8 cellular contexts compared by ENCODE assay signal in the genomic region with DNA sequence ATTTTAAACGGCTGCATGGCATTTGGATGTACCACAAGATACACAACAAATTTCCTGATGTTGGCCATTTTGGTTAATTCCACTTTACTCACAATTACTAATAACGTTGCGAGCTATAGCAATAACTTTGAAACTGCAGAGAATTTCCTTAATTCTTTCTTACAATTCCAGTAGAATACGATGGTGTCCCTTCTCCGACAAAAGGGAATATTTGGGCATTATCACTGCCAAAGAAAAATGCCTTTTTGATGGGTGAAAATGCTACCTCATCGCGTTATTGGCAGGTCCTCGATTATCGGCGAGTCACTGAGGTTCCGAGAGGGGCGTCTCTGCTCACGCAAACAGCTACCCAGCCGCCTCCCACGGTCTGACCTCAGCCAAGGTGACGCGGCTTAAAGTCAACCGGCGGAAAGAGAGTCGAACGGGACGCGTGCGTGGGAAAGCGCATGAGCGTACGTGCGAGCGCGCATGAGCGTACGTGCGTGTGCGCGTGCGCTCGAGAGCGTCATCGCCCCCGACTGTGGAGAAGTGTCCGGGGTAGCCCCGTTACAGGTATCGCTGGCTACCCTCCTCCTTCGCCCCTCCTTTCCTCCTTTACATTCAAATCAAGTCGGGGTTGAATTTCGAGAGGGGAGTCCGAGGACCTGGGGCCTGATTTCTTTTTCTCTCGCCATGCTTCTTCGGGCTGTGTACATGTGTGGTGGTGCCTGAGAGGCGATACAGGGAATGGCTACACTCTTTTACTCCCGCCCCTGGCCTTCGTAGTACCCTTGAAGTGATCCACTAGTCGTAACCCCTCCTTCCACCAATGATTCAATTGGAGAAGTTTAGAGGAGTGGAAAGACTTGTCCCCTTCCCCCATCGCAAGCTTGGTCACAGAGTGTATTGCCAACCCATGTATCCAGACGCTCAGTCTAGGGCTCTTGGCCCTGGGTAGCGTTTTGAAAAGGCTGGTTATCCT. TPM values are rescaled to one million over a fixed set of nuclear protein-coding genes. Genes with fewer than 3 reads are reported as not detected.
DNase-seq lines count a peak whose midpoint lies in the region; ATAC-seq and TF ChIP-seq lines count a peak whose summit lies in the region.

A gene (plus strand): TSS at position 495 of the 961 bp plus-strand sequence. CDS start 931 bp downstream, outside the sequence.

- peaks cover 21% of the 10 kb centered on the region for H3K36me3 Mint-ChIP-seq in CD4-positive, alpha-beta T cell (ENCODE audit: low read depth)
- peaks cover 12% of the 10 kb centered on the region for H3K36me3 Mint-ChIP-seq in activated CD4-positive, alpha-beta memory T cell treated with anti-CD3 and anti-CD28 coated beads for 36 hours

- DNase-seq in CD4-positive, alpha-beta T cell: peak; percentile 78 to 88 (median 82)
- peak; percentile 63 for DNase-seq in NCI-H82 treated with DMSO at 0.1 percent for 48 hours (lab: John Stamatoyannopoulos, UW; ENCODE audit: unreplicated experiment)
- DNase-seq in activated CD4-positive, alpha-beta memory T cell treated with anti-CD3 and anti-CD28 coated beads for 36 hours: peak; percentile 96
- peak; percentile 61 for DNase-seq in ecto neural progenitor cell (ENCODE audit: low spot score)
- DNase-seq in lower leg skin (ENCODE audit: low spot score in 2 of 2): peak; percentile 75 to 96
- peak; percentile 85 to 95 for DNase-seq in stimulated activated CD4-positive, alpha-beta T cell treated with anti-CD3 and anti-CD28 coated beads, Interleukin-4, amount 100 ng/mL, for 4 hours

- peaks cover 56% of the 10 kb centered on the region for H3K4me1 Mint-ChIP-seq in CD4-positive, alpha-beta T cell (ENCODE audit: low read depth)
- H3K4me1 Mint-ChIP-seq in activated CD4-positive, alpha-beta memory T cell treated with anti-CD3 and anti-CD28 coated beads for 36 hours (ENCODE audit: low read depth): peaks cover 44% of the 10 kb centered on the region

- H3K9me3 ChIP-seq in CD4-positive, alpha-beta T cell (ENCODE audit: control insufficient read depth, low read length): no peaks in the 10 kb centered on the region

- no peaks in the 10 kb centered on the region for H3K27me3 Mint-ChIP-seq in CD4-positive, alpha-beta T cell
- no peaks in the 10 kb centered on the region for H3K27me3 Mint-ChIP-seq in activated CD4-positive, alpha-beta memory T cell treated with anti-CD3 and anti-CD28 coated beads for 36 hours

- H3K4me3 Mint-ChIP-seq in CD4-positive, alpha-beta T cell: peak within 1 kb of the TSS; percentile 98
- peak within 1 kb of the TSS; percentile 94 for H3K4me3 Mint-ChIP-seq in activated CD4-positive, alpha-beta memory T cell treated with anti-CD3 and anti-CD28 coated beads for 36 hours

- no peak for TF ChIP-seq CTCF in CD4-positive, alpha-beta T cell (IDR thresholded peaks at IDR 0.05)
- TF ChIP-seq CTCF in lower leg skin (IDR thresholded peaks at IDR 0.05): no peak

- ATAC-seq in CD4-positive, alpha-beta T cell (ENCODE audit: poor library complexity): peak; percentile 92
- ATAC-seq in GM19452 (IDR thresholded peaks at IDR 0.05; ENCODE audit: unreplicated experiment): peak; percentile 95
- peak; percentile 72 for ATAC-seq in HG03575 (IDR thresholded peaks at IDR 0.05; ENCODE audit: extremely low read depth, insufficient number of reproducible peaks, low FRiP score, unreplicated experiment)

- TF ChIP-seq POLR2A in lower leg skin (IDR thresholded peaks at IDR 0.05): no peak

- peak within 1 kb of the TSS; percentile 63 for H3K4me3 ChIP-seq in lower leg skin (ENCODE audit: low read depth, poor library complexity, severe bottlenecking)

- intact Hi-C loops in CD4-positive, alpha-beta T cell (cut with DNase I, micrococcal nuclease): loop anchor here in 1 of 2 experiments (5.0 to 10.0 kb wide), 5 partner anchors 1582 to 1985 kb away; a partner anchor contains a TSS
- intact Hi-C loops in activated CD4-positive, alpha-beta memory T cell treated with anti-CD3 and anti-CD28 coated beads for 36 hours (cut with micrococcal nuclease): loop anchor here (1.0 to 10.0 kb wide), 5 partner anchors 8 to 1845 kb away; a partner anchor contains a TSS
- intact Hi-C loops in lower leg skin (cut with DNase I; ENCODE audit: low total_unique reads): no loop called here

- WGBS in lower leg skin, 2 donors: 0 to 1% methylated on average over 56 of the region's 56 CpGs

- CTCF ChIA-PET in CD4-positive, alpha-beta T cell (lab: Charles Lee): interaction anchor here (2.0 kb wide), 1 partner anchor 142 kb away, joined by 6 read pairs; no protein-coding TSS in a partner anchor
- CTCF ChIA-PET in activated CD4-positive, alpha-beta memory T cell treated with anti-CD3 and anti-CD28 coated beads for 36 hours (lab: Charles Lee): interaction anchor here (0.6 to 1.5 kb wide), 6 partner anchors 12 to 258 kb away, joined by 3 to 8 read pairs (median 4); no protein-coding TSS in a partner anchor

- peak within 1 kb of the TSS; percentile 94 for H3K27ac Mint-ChIP-seq in CD4-positive, alpha-beta T cell
- H3K27ac Mint-ChIP-seq in activated CD4-positive, alpha-beta memory T cell treated with anti-CD3 and anti-CD28 coated beads for 36 hours: peak within 1 kb of the TSS; percentile 92

- no peaks in the 10 kb centered on the region for H3K9me3 Mint-ChIP-seq in CD4-positive, alpha-beta T cell
- no peaks in the 10 kb centered on the region for H3K9me3 Mint-ChIP-seq in activated CD4-positive, alpha-beta memory T cell treated with anti-CD3 and anti-CD28 coated beads for 36 hours

- POLR2A ChIA-PET in CD4-positive, alpha-beta T cell (lab: Charles Lee): interaction anchor here (0.8 kb wide), 1 partner anchor 124 kb away, joined by 3 read pairs; no protein-coding TSS in a partner anchor
- POLR2A ChIA-PET in activated CD4-positive, alpha-beta memory T cell treated with anti-CD3 and anti-CD28 coated beads for 36 hours (lab: Charles Lee): interaction anchor here (0.9 to 1.1 kb wide), 4 partner anchors 10 to 33 kb away, joined by 3 read pairs; no protein-coding TSS in a partner anchor

- no peaks in the 10 kb centered on the region for H3K27me3 ChIP-seq in CD4-positive, alpha-beta T cell (ENCODE audit: control insufficient read depth, insufficient read depth, low read length)

- H3K27ac ChIP-seq in CD4-positive, alpha-beta T cell (ENCODE audit: low read depth, low read length): peak within 1 kb of the TSS; percentile 91

RNA-seq across cellular contexts. Expression of the gene that starts here (rescaled TPM):
- total RNA-seq in CD4-positive, alpha-beta T cell: 1 to 10 TPM; 6.2 to 7.9 TPM
- 10 to 100 TPM; 15.1 to 16.1 TPM for total RNA-seq in activated CD4-positive, alpha-beta memory T cell treated with anti-CD3 and anti-CD28 coated beads for 36 hours
- 1 to 10 TPM; 7.0 to 9.1 (median 8.4) TPM for total RNA-seq in lower leg skin

Comparison
In these comparisons a context has a peak if more than half of its experiments do, and no peak if none do; other contexts are left out.
1. Peak in every context shown above with its lines: DNase-seq, ATAC-seq, H3K4me3 ChIP-seq and H3K27ac ChIP-seq.